ENCODE assay signal across 23 cellular contexts in genomic region chr15:48049736-48050135, GRCh38.
"Had no signal": no experiment of that assay in that cellular context is flagged by ENCODE, and none has a peak within 500 bp of the region (broad histone marks: within the 10 kb centered on the region; RNA-seq: fewer than 3 reads in every experiment).

No MANE protein-coding gene starts in this region.

- H3K27me3 ChIP-seq: heart right ventricle, neutrophil, sigmoid colon, testis, tibial artery had no signal

- DNase-seq: dermis blood vessel endothelial cell; effector memory CD8-positive, alpha-beta T cell; foreskin melanocyte; glutamatergic neuron; heart right ventricle; hippocampal formation; left ventricle myocardium superior; lower lobe of right lung; natural killer cell; psoas muscle; right cardiac atrium; sigmoid colon; spleen; stimulated activated CD4-positive, alpha-beta T cell treated with anti-CD3 and anti-CD28 coated beads, Interleukin-4, amount 100 ng/mL, for 4 hours; stimulated activated naive CD8-positive, alpha-beta T cell treated with anti-CD3 and anti-CD28 coated beads, Interleukin-15, Interleukin-2, amounts not matched to agents 100 U/mL and 50 U/mL, for 24 hours; substantia nigra; testis; tibial artery had no signal

- H3K9me3 ChIP-seq: lower lobe of right lung, neutrophil, psoas muscle, sigmoid colon, testis, tibial artery had no signal

- H3K36me3 ChIP-seq: heart right ventricle, lower lobe of right lung, neutrophil, sigmoid colon, spleen, tibial artery had no signal

- H3K4me1 ChIP-seq: heart right ventricle, lower lobe of right lung, psoas muscle, sigmoid colon, spleen, testis, tibial artery had no signal

- FAIRE-seq: endometrium, keratinocyte had no signal

- H3K4me3 ChIP-seq: coronary artery, heart right ventricle, lower lobe of right lung, psoas muscle, sigmoid colon, skin epidermis, spleen, testis, tibial artery had no signal

- H3K27ac ChIP-seq: coronary artery, heart right ventricle, lower lobe of right lung, neutrophil, psoas muscle, sigmoid colon, skin epidermis, spleen, testis, tibial artery had no signal
